16 cellular contexts compared by ENCODE assay signal in genomic region chr15:39885099-39885777, GRCh38. TPM values are rescaled to one million over a fixed set of nuclear protein-coding genes. Genes with fewer than 3 reads are reported as not detected.
DNase-seq lines count a peak whose midpoint lies in the region; ATAC-seq, FAIRE-seq and TF ChIP-seq lines count a peak whose summit lies in the region.
"Had no signal": no experiment of that assay in that cellular context is flagged by ENCODE, and none has a peak within 500 bp of the region (broad histone marks: within the 10 kb centered on the region; RNA-seq: fewer than 3 reads in every experiment).

No MANE protein-coding gene starts in this region.

- H3K27me3 Mint-ChIP-seq in MCF 10A (ENCODE audit: insufficient read depth, unreplicated experiment), result no peaks in the 10 kb centered on the region

- peak; percentile 43 for DNase-seq in MCF 10A (ENCODE audit: unreplicated experiment)
- DNase-seq in breast epithelium (ENCODE audit: low spot score in 2 of 2), result no peak
- no peak for DNase-seq in K562 (ENCODE audit: extremely low read depth in 1 of 4, low spot score in 3 of 4)
- peak; percentile 31 for DNase-seq in iris pigment epithelial cell (ENCODE audit: low read depth)
- no peak for DNase-seq in cortex of kidney (lab: John Stamatoyannopoulos, UW)
- no peak for DNase-seq in frontal cortex (ENCODE audit: low spot score in 2 of 2)
- no peak for DNase-seq in HT-29 (ENCODE audit: low spot score)
- DNase-seq: C1 segment of cervical spinal cord, DND-41, NCI-H1930, NCI-H446 treated with DMSO at 0.1 percent for 48 hours, NCI-H82 had no signal

- H3K4me3 Mint-ChIP-seq in MCF 10A (ENCODE audit: unreplicated experiment), result no peak overlapping the region
- H3K4me3 Mint-ChIP-seq: IgD-negative memory B cell had no signal

- no peak for TF ChIP-seq EP300 in K562 (IDR thresholded peaks at IDR 0.05; ENCODE audit: low read length)

- H3K9me1 ChIP-seq in K562 (ENCODE audit: control insufficient read depth, insufficient read depth, low read length), result no peaks in the 10 kb centered on the region

- no peak overlapping the region for H2AFZ ChIP-seq in K562 (ENCODE audit: low read depth, low read length)

- no peak for TF ChIP-seq CTCF in MCF 10A (IDR thresholded peaks at IDR 0.05; ENCODE audit: unreplicated experiment)
- TF ChIP-seq CTCF in breast epithelium (IDR thresholded peaks at IDR 0.05), result no peak
- TF ChIP-seq CTCF in K562 (IDR thresholded peaks at IDR 0.05 in 2 of 3, conservative IDR thresholded peaks at IDR 0.05 in 1 of 3; ENCODE audit: insufficient read depth in 2 of 3, low read depth in 1 of 3, low read length in 3 of 3), result no peak

- POLR2A ChIA-PET in MCF 10A (lab: Yijun Ruan, JAX), result interaction anchor here (1.1 to 1.9 kb wide), 5 partner anchors 50 to 101 kb away, joined by 3 to 6 read pairs (median 4); no protein-coding TSS in a partner anchor
- POLR2A ChIA-PET in K562 (lab: Yijun Ruan, JAX), result interaction anchor here (1.4 to 1.5 kb wide), 2 partner anchors 10 to 22 kb away, joined by 4 to 5 read pairs; no protein-coding TSS in a partner anchor

- CTCF ChIA-PET in MCF 10A (lab: Yijun Ruan, JAX) (interaction anchor here (0.9 to 1.3 kb wide), 2 partner anchors 32 to 100 kb away, joined by 4 read pairs; no protein-coding TSS in a partner anchor), K562 (lab: Yijun Ruan, JAX; ENCODE audit: low intra/inter-chr PET ratio) (no interaction called here)

- ATAC-seq in K562, result no peak
- no peak for ATAC-seq in HG02884 (IDR thresholded peaks at IDR 0.05; ENCODE audit: unreplicated experiment)

- H3K9ac ChIP-seq in K562 (ENCODE audit: insufficient read depth in 1 of 2, low read depth in 2 of 2, low read length in 2 of 2), result no peak overlapping the region

- no peaks in the 10 kb centered on the region for H3K36me3 Mint-ChIP-seq in MCF 10A (ENCODE audit: insufficient read depth, unreplicated experiment)
- H3K36me3 Mint-ChIP-seq: IgD-negative memory B cell had no signal

- H3K4me1 Mint-ChIP-seq in MCF 10A (ENCODE audit: insufficient read depth, unreplicated experiment), result peaks cover 16% of the 10 kb centered on the region
- H3K4me1 Mint-ChIP-seq: IgD-negative memory B cell had no signal

- no peaks in the 10 kb centered on the region for H3K79me2 ChIP-seq in K562 (ENCODE audit: control insufficient read depth, insufficient read depth, low read length)

- TF ChIP-seq RAD21 in K562 (CRISPR knock-in tag; conservative IDR thresholded peaks at IDR 0.05 in 1 of 2, IDR thresholded peaks at IDR 0.05 in 1 of 2), result no peak

- no peaks in the 10 kb centered on the region for H3K36me3 ChIP-seq in breast epithelium
- no peaks in the 10 kb centered on the region for H3K36me3 ChIP-seq in K562 (ENCODE audit: control insufficient read depth, insufficient read depth, low read length)

- FAIRE-seq in K562 (lab: Jason Lieb, UNC) (no peak), frontal cortex (lab: Jason Lieb, UNC) (no peak)
- FAIRE-seq: G401.6 had no signal

- H3K4me1 ChIP-seq in breast epithelium, result no peaks in the 10 kb centered on the region
- H3K4me1 ChIP-seq in K562 (replicated peaks in 1 of 2; ENCODE audit: control insufficient read depth in 2 of 2, insufficient read depth in 2 of 2, low read length in 2 of 2), result peaks cover 0 to 20% of the 10 kb centered on the region in 2 experiments; a peak in 4 of 5 replicates

- TF ChIP-seq POLR2A in breast epithelium (IDR thresholded peaks at IDR 0.05) (no peak), K562 (conservative IDR thresholded peaks at IDR 0.05) (no peak)

- intact Hi-C loops in MCF 10A (cut with micrococcal nuclease), result loop anchor here (5.0 to 10.0 kb wide), 2 partner anchors 120 to 152 kb away; partner anchors contain the start of gene SRP14
- intact Hi-C loops in breast epithelium (cut with DNase I; ENCODE audit: low total_unique reads), result no loop called here
- intact Hi-C loops in K562 (cut with micrococcal nuclease), result loop anchor here (5.0 kb wide), 1 partner anchor 42 kb away; no protein-coding TSS in a partner anchor

- H3K27me3 ChIP-seq in breast epithelium (no peaks in the 10 kb centered on the region), K562 (ENCODE audit: control insufficient read depth in 2 of 2, insufficient read depth in 2 of 2, low read length in 2 of 2) (no peaks in the 10 kb centered on the region)
- H3K27me3 ChIP-seq: SJSA1 had no signal

- H3K4me3 ChIP-seq in breast epithelium, result no peak overlapping the region
- H3K4me3 ChIP-seq in K562, result no peak overlapping the region
- H3K4me3 ChIP-seq: SJSA1 had no signal

- H3K4me2 ChIP-seq in K562 (ENCODE audit: insufficient read depth, low read length), result no peak overlapping the region

- H3K27ac Mint-ChIP-seq in MCF 10A (ENCODE audit: low read depth, unreplicated experiment), result peak overlapping the region; percentile 27
- H3K27ac Mint-ChIP-seq: IgD-negative memory B cell had no signal

- BruUV-seq in MCF 10A (replicated peaks; lab: Mats Ljungman, UMichigan) (no TSS peak), K562 (replicated peaks; lab: Mats Ljungman, UMichigan) (no TSS peak)

- in situ Hi-C loops in K562 (cut with MboI), result no loop called here

- H3K9me3 ChIP-seq in breast epithelium (no peaks in the 10 kb centered on the region), K562 (replicated peaks; ENCODE audit: control insufficient read depth, insufficient read depth, low read depth, low read length) (no peaks in the 10 kb centered on the region)
- H3K9me3 ChIP-seq: SJSA1 had no signal

- H3K27ac ChIP-seq in breast epithelium (no peak overlapping the region), K562 (ENCODE audit: extremely low read depth, low read depth, low read length) (no peak overlapping the region)
- H3K27ac ChIP-seq: SJSA1 had no signal

- no peaks in the 10 kb centered on the region for H3K9me3 Mint-ChIP-seq in MCF 10A (ENCODE audit: unreplicated experiment)
- H3K9me3 Mint-ChIP-seq: IgD-negative memory B cell had no signal

- H4K20me1 ChIP-seq in K562 (replicated peaks; ENCODE audit: control insufficient read depth, insufficient read depth, low read length), result no peaks in the 10 kb centered on the region

TF ChIP-seq in K562, 482 proteins besides CTCF, POLR2A, EP300 and RAD21:
- TF ChIP-seq CEBPG (CRISPR knock-in tag; IDR thresholded peaks at IDR 0.05), result no peak
- TF ChIP-seq CEBPG (tag; conservative IDR thresholded peaks at IDR 0.05 in 1 of 2, IDR thresholded peaks at IDR 0.05 in 1 of 2), result peak; percentile 63 to 88
- TF ChIP-seq ZNF644 (tag; IDR thresholded peaks at IDR 0.05; ENCODE audit: low read depth), result no peak
- no peak for TF ChIP-seq POLR2H (tag; IDR thresholded peaks at IDR 0.05; ENCODE audit: low read depth)
- no peak for TF ChIP-seq TGIF2 (CRISPR knock-in tag; IDR thresholded peaks at IDR 0.05)
- TF ChIP-seq HIVEP1 (CRISPR knock-in tag; IDR thresholded peaks at IDR 0.05), result no peak
- peak; percentile 71 for TF ChIP-seq CEBPB (tag; IDR thresholded peaks at IDR 0.05)
- TF ChIP-seq FOXJ2 (tag; IDR thresholded peaks at IDR 0.05), result no peak
- no peak for TF ChIP-seq MECOM (CRISPR knock-in tag; IDR thresholded peaks at IDR 0.05)

RNA-seq across cellular contexts. Expression of gene GPR176, which starts 34.8 kb away (rescaled TPM):
- total RNA-seq in MCF 10A (2022), result 1.8 and 2.3 TPM in 2 replicates
- total RNA-seq in breast epithelium, result 10 to 100 TPM in 1 of 3 donors, 1 to 10 TPM in 2; 4.4 to 12.1 (median 9.4) TPM
- total RNA-seq in K562 (2011; cell fraction: chromatin; rRNA removed; ENCODE audit: low replicate concordance), result 0.44 and 0.67 TPM in 2 replicates
- 0.66 and 1.0 TPM in 2 replicates for total RNA-seq in K562 (2011; cell fraction: nucleolus; rRNA removed)
- total RNA-seq in K562 (2011; cell fraction: nucleoplasm; rRNA removed), result 0.61 and 0.66 TPM in 2 replicates
- 1.1 and 1.8 TPM in 2 replicates for total RNA-seq in K562 (2014; rRNA removed)
- total RNA-seq in K562 (2014; rRNA removed; fragmentation: Illumina TruSeq; extraction: Trizol), result 0.76 and 0.86 TPM in 2 replicates
- total RNA-seq in K562 (2015; rRNA removed; fragmentation: Illumina TruSeq; extraction: Trizol), result 0.98 and 1.0 TPM in 2 replicates
- 1.0 and 1.2 TPM in 2 replicates for total RNA-seq in K562 (2021)
- 0.03 and 0.24 TPM in 2 replicates for polyA plus RNA-seq in K562 (2011; rRNA removed)
- 0.07 and 0.40 TPM in 2 replicates for polyA plus RNA-seq in K562 (2011; cell fraction: cytosol; rRNA removed)
- 0.06 and 0.59 TPM in 2 replicates for polyA plus RNA-seq in K562 (2011; cell fraction: nucleus; rRNA removed)
- polyA plus RNA-seq in K562 (2012), result 0.82 and 2.1 TPM in 2 replicates
- polyA plus RNA-seq in K562 (2014; fragmentation: Illumina TruSeq; extraction: Trizol), result 0.73 and 0.74 TPM in 2 replicates
- under 1 TPM; 0.24 to 0.34 TPM for polyA plus RNA-seq in K562 (2014; fragmentation: Nextera tagmentation; extraction: Ambion mirVana)
- polyA plus RNA-seq in K562 (2014; rRNA removed), result 0.81 and 0.94 TPM in 2 replicates
- polyA minus RNA-seq in K562 (2011; rRNA and poly(A)+ RNA removed), result 0.18 and 0.36 TPM in 2 replicates
- not detected in 2 replicates for polyA minus RNA-seq in K562 (2011; cell fraction: cytosol; rRNA and poly(A)+ RNA removed)
- 0.33 TPM in 1 of 2 replicates, not detected in the other for polyA minus RNA-seq in K562 (2011; cell fraction: nucleus; rRNA and poly(A)+ RNA removed)
- 31.4 TPM for total RNA-seq in frontal cortex
- total RNA-seq in HT-29 (2014; rRNA removed; shearing (Covaris generic)), result 1.7 TPM in 2 replicates

RNA-seq across cellular contexts. Expression of gene EIF2AK4, which starts 48.7 kb away (rescaled TPM):
- total RNA-seq in MCF 10A (2022) (37.2 and 44.8 TPM in 2 replicates), breast epithelium (10 to 100 TPM; 44.9 to 54.3 (median 46.7) TPM), K562 (2014; rRNA removed) (24.7 and 32.2 TPM in 2 replicates), K562 (2014; rRNA removed; fragmentation: Illumina TruSeq; extraction: Trizol) (32.9 and 34.8 TPM in 2 replicates), K562 (2015; rRNA removed; fragmentation: Illumina TruSeq; extraction: Trizol) (34.8 and 35.2 TPM in 2 replicates), K562 (2021) (28.2 and 28.7 TPM in 2 replicates), frontal cortex (30.2 TPM)
- total RNA-seq in K562 (2011; cell fraction: chromatin; rRNA removed; ENCODE audit: low replicate concordance), result 36.6 and 64.0 TPM in 2 replicates
- 19.7 and 27.4 TPM in 2 replicates for total RNA-seq in K562 (2011; cell fraction: nucleolus; rRNA removed)
- total RNA-seq in K562 (2011; cell fraction: nucleoplasm; rRNA removed), result 32.8 and 57.2 TPM in 2 replicates
- polyA plus RNA-seq in K562 (2011; rRNA removed) (35.9 and 36.1 TPM in 2 replicates), K562 (2014; fragmentation: Illumina TruSeq; extraction: Trizol) (30.5 and 37.3 TPM in 2 replicates), K562 (2014; fragmentation: Nextera tagmentation; extraction: Ambion mirVana) (10 to 100 TPM; 15.9 to 23.1 TPM), K562 (2014; rRNA removed) (28.5 and 29.9 TPM in 2 replicates)
- polyA plus RNA-seq in K562 (2011; cell fraction: cytosol; rRNA removed), result 24.3 and 31.5 TPM in 2 replicates
- 13.4 and 15.1 TPM in 2 replicates for polyA plus RNA-seq in K562 (2011; cell fraction: nucleus; rRNA removed)
- 21.9 and 32.3 TPM in 2 replicates for polyA plus RNA-seq in K562 (2012)
- polyA minus RNA-seq in K562 (2011; rRNA and poly(A)+ RNA removed), result 56.9 and 64.1 TPM in 2 replicates
- 21.5 and 25.9 TPM in 2 replicates for polyA minus RNA-seq in K562 (2011; cell fraction: cytosol; rRNA and poly(A)+ RNA removed)
- 20.3 and 41.9 TPM in 2 replicates for polyA minus RNA-seq in K562 (2011; cell fraction: nucleus; rRNA and poly(A)+ RNA removed)
- total RNA-seq in HT-29 (2014; rRNA removed; shearing (Covaris generic)), result 10.4 and 12.4 TPM in 2 replicates

Comparison
In these comparisons a context has a peak if more than half of its experiments do, and no peak if none do; other contexts are left out.
1. DNase-seq: peak in MCF 10A (single experiment) and iris pigment epithelial cell (single experiment); none in breast epithelium (0 of 2), K562 (0 of 4), cortex of kidney (single experiment), frontal cortex (0 of 2) and HT-29 (single experiment).